ENCODE assay signal across 1 cellular context in genomic region chr9:2281803-2282185, GRCh38.
TF ChIP-seq lines count a peak whose summit lies in the region.

No MANE protein-coding gene starts in this region.

TF ChIP-seq in HCT116, 20 proteins besides CTCF, POLR2A, EP300 and RAD21:
- TF ChIP-seq ELF1 (IDR thresholded peaks at IDR 0.05; ENCODE audit: borderline replicate concordance, low read depth) = no peak
- no peak for TF ChIP-seq FOSL1 (IDR thresholded peaks at IDR 0.05; ENCODE audit: low read depth)
- TF ChIP-seq, protein P1, sequence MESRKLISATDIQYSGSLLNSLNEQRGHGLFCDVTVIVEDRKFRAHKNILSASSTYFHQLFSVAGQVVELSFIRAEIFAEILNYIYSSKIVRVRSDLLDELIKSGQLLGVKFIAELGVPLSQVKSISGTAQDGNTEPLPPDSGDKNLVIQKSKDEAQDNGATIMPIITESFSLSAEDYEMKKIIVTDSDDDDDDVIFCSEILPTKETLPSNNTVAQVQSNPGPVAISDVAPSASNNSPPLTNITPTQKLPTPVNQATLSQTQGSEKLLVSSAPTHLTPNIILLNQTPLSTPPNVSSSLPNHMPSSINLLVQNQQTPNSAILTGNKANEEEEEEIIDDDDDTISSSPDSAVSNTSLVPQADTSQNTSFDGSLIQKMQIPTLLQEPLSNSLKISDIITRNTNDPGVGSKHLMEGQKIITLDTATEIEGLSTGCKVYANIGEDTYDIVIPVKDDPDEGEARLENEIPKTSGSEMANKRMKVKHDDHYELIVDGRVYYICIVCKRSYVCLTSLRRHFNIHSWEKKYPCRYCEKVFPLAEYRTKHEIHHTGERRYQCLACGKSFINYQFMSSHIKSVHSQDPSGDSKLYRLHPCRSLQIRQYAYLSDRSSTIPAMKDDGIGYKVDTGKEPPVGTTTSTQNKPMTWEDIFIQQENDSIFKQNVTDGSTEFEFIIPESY (IDR thresholded peaks at IDR 0.05; ENCODE audit: extremely low read depth, insufficient replicate concordance, low read length) = no peak
- no peak for TF ChIP-seq SIN3A (IDR thresholded peaks at IDR 0.05; ENCODE audit: low read depth)
- no peak for TF ChIP-seq POLR2AphosphoS5 (IDR thresholded peaks at IDR 0.05; ENCODE audit: low read depth, low read length)
- TF ChIP-seq EZH2phosphoT487 (IDR thresholded peaks at IDR 0.05; ENCODE audit: borderline replicate concordance) = no peak
- no peak for TF ChIP-seq ZFX (IDR thresholded peaks at IDR 0.05)
- TF ChIP-seq, protein P2, sequence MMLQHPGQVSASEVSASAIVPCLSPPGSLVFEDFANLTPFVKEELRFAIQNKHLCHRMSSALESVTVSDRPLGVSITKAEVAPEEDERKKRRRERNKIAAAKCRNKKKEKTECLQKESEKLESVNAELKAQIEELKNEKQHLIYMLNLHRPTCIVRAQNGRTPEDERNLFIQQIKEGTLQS (IDR thresholded peaks at IDR 0.05) = no peak
- TF ChIP-seq EZH2 (IDR thresholded peaks at IDR 0.05) = no peak
TF ChIP-seq in HCT116: peak in this region for 0.
